ENCODE assay signal across 8 cellular contexts in genomic region chr2:96009833-96010232, GRCh38. TPM values are rescaled to one million over a fixed set of nuclear protein-coding genes. Genes with fewer than 3 reads are reported as not detected.
DNase-seq lines count a peak whose midpoint lies in the region; ATAC-seq, FAIRE-seq and TF ChIP-seq lines count a peak whose summit lies in the region.
"Not testable (repeated sequence)": the region's sequence is repeated elsewhere in the genome, so short reads cannot be mapped to it uniquely, and the experiment has no call there.

No MANE protein-coding gene starts in this region.

- RAD21 ChIA-PET in GM12878 (lab: Charles Lee; ENCODE audit: unreplicated experiment) = not testable (repeated sequence)

- SMC1A ChIA-PET in GM12878 (lab: Charles Lee; ENCODE audit: uncharacterized antibody, unreplicated experiment) = interaction anchor here (0.7 to 2.1 kb wide), 3 partner anchors 10 to 509 kb away, joined by 3 to 5 read pairs (median 3); no protein-coding TSS in a partner anchor

- H3K4me1 Mint-ChIP-seq in T-helper 1 cell treated with Interleukin-12 subunit alpha and Interleukin-12 subunit beta and Interleukin-4 antibody, amounts not matched to agents 30 μg/mL and 1 μg/mL, for 36 hours (ENCODE audit: low read depth) = not testable (repeated sequence)

- TSS peak; percentile 77 for BruUV-seq in GM12878 (replicated peaks; lab: Mats Ljungman, UMichigan)

- H3K27me3 Mint-ChIP-seq in T-helper 1 cell treated with Interleukin-12 subunit alpha and Interleukin-12 subunit beta and Interleukin-4 antibody, amounts not matched to agents 30 μg/mL and 1 μg/mL, for 36 hours (ENCODE audit: low read depth) = peaks cover 32% of the 10 kb centered on the region

- WGBS in GM12878 (ENCODE audit: insufficient coverage, insufficient replicate concordance, low lambda C conversion rate, missing lambda C conversion rate) = 1% methylated on average over 10 of the region's 10 CpGs
- 29% methylated on average over 7 of the region's 10 CpGs for WGBS in right lobe of liver (ENCODE audit: insufficient coverage, low coverage, low lambda C conversion rate, missing lambda C conversion rate)
- WGBS in psoas muscle, 3 donors = 11 to 24% (median 13%) methylated on average over 10 of the region's 10 CpGs

- TF ChIP-seq CTCF in GM12865 (IDR thresholded peaks at IDR 0.05; ENCODE audit: insufficient read depth, low read depth, low read length, missing control alignments); GM12878 (IDR thresholded peaks at IDR 0.05 in 2 of 3, conservative IDR thresholded peaks at IDR 0.05 in 1 of 3; ENCODE audit: control insufficient read depth in 2 of 3, extremely low read depth in 1 of 3, insufficient read depth in 1 of 3, low read depth in 3 of 3, low read length in 3 of 3); fibroblast of pulmonary artery (IDR thresholded peaks at IDR 0.05; ENCODE audit: low read length, missing control alignments); right lobe of liver (IDR thresholded peaks at IDR 0.05); psoas muscle (IDR thresholded peaks at IDR 0.05); uterus (IDR thresholded peaks at IDR 0.05): not testable (repeated sequence)

- H3K9ac ChIP-seq in GM12878 (ENCODE audit: control insufficient read depth, insufficient read depth, low read length) = not testable (repeated sequence)

- H3K27me3 ChIP-seq in GM12878 (replicated peaks in 1 of 2; ENCODE audit: control insufficient read depth in 2 of 2, insufficient read depth in 2 of 2, low read length in 1 of 2); right lobe of liver; psoas muscle (ENCODE audit: insufficient read depth in 3 of 3, low read length in 2 of 3); uterus: not testable (repeated sequence)

- not testable (repeated sequence) for DNase-seq in GM12865 (ENCODE audit: low read depth); GM12878 (ENCODE audit: low read depth, low spot score); fibroblast of pulmonary artery (ENCODE audit: low read depth); right lobe of liver; psoas muscle; uterus

- not testable (repeated sequence) for TF ChIP-seq EP300 in GM12878 (IDR thresholded peaks at IDR 0.05; ENCODE audit: borderline replicate concordance in 1 of 2, control insufficient read depth in 1 of 2, low read depth in 2 of 2, low read length in 2 of 2)

- peak overlapping the region; percentile 82 for H3K27ac Mint-ChIP-seq in T-helper 1 cell treated with Interleukin-12 subunit alpha and Interleukin-12 subunit beta and Interleukin-4 antibody, amounts not matched to agents 30 μg/mL and 1 μg/mL, for 36 hours

- H2AFZ ChIP-seq in GM12878 (ENCODE audit: control insufficient read depth, low read depth, low read length) = peak overlapping the region; percentile 71

- H3K27ac ChIP-seq in GM12878 (ENCODE audit: control insufficient read depth, insufficient read depth) = not testable (repeated sequence)
- H3K27ac ChIP-seq in right lobe of liver = peak overlapping the region; percentile 26 to 47 (median 39)
- H3K27ac ChIP-seq in psoas muscle = peak overlapping the region; percentile 75
- H3K27ac ChIP-seq in uterus = peak overlapping the region; percentile 84 to 87

- peak overlapping the region; percentile 66 for H3K4me2 ChIP-seq in GM12878 (ENCODE audit: control insufficient read depth, insufficient read depth)

- ATAC-seq in HG03175 (IDR thresholded peaks at IDR 0.05; ENCODE audit: unreplicated experiment) = peak; percentile 2
- ATAC-seq in GM12878 = peak; percentile 8
- ATAC-seq in right lobe of liver = peak; percentile 19 to 51 (median 28)
- ATAC-seq in psoas muscle = peak; percentile 38 to 68 (median 52)

- not testable (repeated sequence) for H3K79me2 ChIP-seq in GM12878 (ENCODE audit: control insufficient read depth, insufficient read depth, low read length)

- H3K4me1 ChIP-seq in GM12878 (ENCODE audit: control insufficient read depth, insufficient read depth, low read length); right lobe of liver; psoas muscle; uterus: not testable (repeated sequence)

- H3K4me3 ChIP-seq in GM12865 (ENCODE audit: low read depth, low read length) (peak overlapping the region; percentile 58), GM12878 (peak overlapping the region; percentile 51), fibroblast of pulmonary artery (replicated peaks; ENCODE audit: low read depth, low read length) (peak overlapping the region; percentile 49), right lobe of liver (peak overlapping the region; percentile 33 to 51 (median 47)), psoas muscle (peak overlapping the region; percentile 75), uterus (peak overlapping the region; percentile 52 to 54)

- in situ Hi-C loops in GM12878 (cut with MboI) = loop anchor here (10.0 to 25.0 kb wide), 2 partner anchors 65 to 252 kb away; partner anchors contain the start of genes CIAO1 and TMEM127

- POLR2A ChIA-PET in GM12878 (lab: Charles Lee) = interaction anchor here (0.9 kb wide), 1 partner anchor 9 kb away, joined by 5 read pairs; no protein-coding TSS in a partner anchor

- H3K36me3 Mint-ChIP-seq in T-helper 1 cell treated with Interleukin-12 subunit alpha and Interleukin-12 subunit beta and Interleukin-4 antibody, amounts not matched to agents 30 μg/mL and 1 μg/mL, for 36 hours (ENCODE audit: low read depth) = not testable (repeated sequence)

- H4K20me1 ChIP-seq in GM12878 (ENCODE audit: control insufficient read depth, insufficient read depth) = not testable (repeated sequence)

- not testable (repeated sequence) for H3K9me3 Mint-ChIP-seq in T-helper 1 cell treated with Interleukin-12 subunit alpha and Interleukin-12 subunit beta and Interleukin-4 antibody, amounts not matched to agents 30 μg/mL and 1 μg/mL, for 36 hours

- CTCF ChIA-PET in GM12878 (lab: Yijun Ruan, JAX) = interaction anchor here (1.1 kb wide), 2 partner anchors 13 to 17 kb away, joined by 5 to 9 read pairs; no protein-coding TSS in a partner anchor

- not testable (repeated sequence) for H3K9me3 ChIP-seq in GM12878 (replicated peaks; ENCODE audit: control insufficient read depth, insufficient read depth, low read length); right lobe of liver; psoas muscle; uterus

- intact Hi-C loops in GM12878 (cut with micrococcal nuclease; ENCODE audit: unreplicated experiment); right lobe of liver (cut with DNase I); uterus (cut with DNase I; ENCODE audit: low total_unique reads): not testable (repeated sequence)
- intact Hi-C loops in psoas muscle (cut with DNase I) = loop anchor here in 1 of 2 donors (10.0 kb wide), 1 partner anchor 115 kb away; no protein-coding TSS in a partner anchor

- H3K36me3 ChIP-seq in GM12878 (ENCODE audit: control insufficient read depth in 2 of 2, insufficient read depth in 2 of 2, low read length in 1 of 2); right lobe of liver; psoas muscle (ENCODE audit: insufficient read depth in 1 of 2, low read depth in 1 of 2); uterus: not testable (repeated sequence)

- not testable (repeated sequence) for TF ChIP-seq POLR2A in GM12878 (IDR thresholded peaks at IDR 0.05; ENCODE audit: low read depth, low read length); right lobe of liver (IDR thresholded peaks at IDR 0.05); uterus (IDR thresholded peaks at IDR 0.05)

- not testable (repeated sequence) for FAIRE-seq in GM12878 (lab: Jason Lieb, UNC)

- TF ChIP-seq RAD21 in GM12878 (IDR thresholded peaks at IDR 0.05; ENCODE audit: insufficient read depth, low read depth, low read length) = not testable (repeated sequence)

- H3K4me3 Mint-ChIP-seq in T-helper 1 cell treated with Interleukin-12 subunit alpha and Interleukin-12 subunit beta and Interleukin-4 antibody, amounts not matched to agents 30 μg/mL and 1 μg/mL, for 36 hours = peak overlapping the region; percentile 54

RNA-seq across cellular contexts. Expression of gene ANKRD36C, which starts 18.2 kb away (rescaled TPM):
- 481 and 487 TPM in 2 replicates for total RNA-seq in GM12878 (2013; cell fraction: nucleolus; rRNA removed)
- 23.6 and 29.5 TPM in 2 replicates for total RNA-seq in GM12878 (2014; rRNA removed)
- 39.8 and 43.3 TPM in 2 replicates for total RNA-seq in GM12878 (2014; rRNA removed; fragmentation: Illumina TruSeq; extraction: Trizol)
- 24.1 and 26.2 TPM in 2 replicates for total RNA-seq in GM12878 (2021)
- polyA plus RNA-seq in GM12878 (2011; ENCODE audit: low read depth) = 3.8 TPM
- polyA plus RNA-seq in GM12878 (2011; rRNA removed) = 12.5 and 14.7 TPM in 2 replicates
- polyA plus RNA-seq in GM12878 (2011; cell fraction: cytosol; rRNA removed) = 2.5 and 2.7 TPM in 2 replicates
- 40.1 and 49.2 TPM in 2 replicates for polyA plus RNA-seq in GM12878 (2011; cell fraction: nucleus; rRNA removed)
- 5.3 and 5.9 TPM in 2 replicates for polyA plus RNA-seq in GM12878 (2012)
- polyA plus RNA-seq in GM12878 (2014; fragmentation: Illumina TruSeq; extraction: Trizol) = 12.6 and 12.9 TPM in 2 replicates
- polyA plus RNA-seq in GM12878 (2014; fragmentation: Nextera tagmentation; extraction: Ambion mirVana) = 10 to 100 TPM in 1 of 2 experiments, 1 to 10 TPM in 1; 3.2 to 15.3 TPM
- 7.5 and 7.6 TPM in 2 replicates for polyA plus RNA-seq in GM12878 (2014; rRNA removed)
- polyA plus RNA-seq in GM12878 (2016; fragmentation: Nextera tagmentation; extraction: Ambion mirVana) = 10 to 100 TPM; 24.7 to 29.0 TPM
- 116 and 121 TPM in 2 replicates for polyA minus RNA-seq in GM12878 (2011; rRNA and poly(A)+ RNA removed)
- 6.0 and 8.9 TPM in 2 replicates for polyA minus RNA-seq in GM12878 (2011; cell fraction: cytosol; rRNA and poly(A)+ RNA removed)
- 227 and 281 TPM in 2 replicates for polyA minus RNA-seq in GM12878 (2011; cell fraction: nucleus; rRNA and poly(A)+ RNA removed)
- 1 to 10 TPM; 2.8 to 8.4 (median 4.2) TPM for total RNA-seq in right lobe of liver
- 1 to 10 TPM; 1.1 to 5.0 (median 2.1) TPM for total RNA-seq in psoas muscle
- polyA plus RNA-seq in psoas muscle = 1 to 10 TPM in 1 of 3 donors, under 1 TPM in 2; 0.16 to 1.0 (median 0.17) TPM
- 100 to 1,000 TPM in 1 of 4 donors, 10 to 100 TPM in 3; 37.1 to 228 (median 58.2) TPM for total RNA-seq in uterus

RNA-seq across cellular contexts. Expression of gene GPAT2, which starts 24.9 kb away (rescaled TPM):
- not detected in 2 replicates for total RNA-seq in GM12878 (2013; cell fraction: nucleolus; rRNA removed)
- total RNA-seq in GM12878 (2014; rRNA removed) (not detected in 2 replicates), GM12878 (2014; rRNA removed; fragmentation: Illumina TruSeq; extraction: Trizol) (not detected in 2 replicates), GM12878 (2021) (not detected in 2 replicates), right lobe of liver (1 to 10 TPM in 2 of 6 experiments, under 1 TPM in 2, not detected in 2; 0.39 to 2.0 (median 0.90) TPM), psoas muscle (1 to 10 TPM; 6.2 to 7.8 (median 6.7) TPM), uterus (1 to 10 TPM in 3 of 4 donors, not detected in 1; 4.8 to 5.4 (median 5.3) TPM)
- not detected for polyA plus RNA-seq in GM12878 (2011; ENCODE audit: low read depth)
- polyA plus RNA-seq in GM12878 (2011; rRNA removed) (not detected in 2 replicates), GM12878 (2014; fragmentation: Illumina TruSeq; extraction: Trizol) (not detected in 2 replicates), GM12878 (2014; fragmentation: Nextera tagmentation; extraction: Ambion mirVana) (not detected), GM12878 (2014; rRNA removed) (not detected in 2 replicates), GM12878 (2016; fragmentation: Nextera tagmentation; extraction: Ambion mirVana) (under 1 TPM; 0.04 to 0.05 TPM), psoas muscle (1 to 10 TPM; 3.2 to 6.9 (median 6.1) TPM)
- polyA plus RNA-seq in GM12878 (2011; cell fraction: cytosol; rRNA removed) = not detected in 2 replicates
- 0.01 TPM in 1 of 2 replicates, not detected in the other for polyA plus RNA-seq in GM12878 (2011; cell fraction: nucleus; rRNA removed)
- polyA plus RNA-seq in GM12878 (2012) = 0.16 TPM in 1 of 2 replicates, not detected in the other
- not detected in 2 replicates for polyA minus RNA-seq in GM12878 (2011; rRNA and poly(A)+ RNA removed)
- not detected in 2 replicates for polyA minus RNA-seq in GM12878 (2011; cell fraction: cytosol; rRNA and poly(A)+ RNA removed)
- not detected in 2 replicates for polyA minus RNA-seq in GM12878 (2011; cell fraction: nucleus; rRNA and poly(A)+ RNA removed)

Comparison
In these comparisons a context has a peak if more than half of its experiments do, and no peak if none do; other contexts are left out.
1. ATAC-seq: peak in every context shown above with its lines; median percentile 52 in psoas muscle; 28 in right lobe of liver; 8 in GM12878; 2 in HG03175.